Comparison of ENCODE assay signal across 22 cellular contexts in the genomic region with DNA sequence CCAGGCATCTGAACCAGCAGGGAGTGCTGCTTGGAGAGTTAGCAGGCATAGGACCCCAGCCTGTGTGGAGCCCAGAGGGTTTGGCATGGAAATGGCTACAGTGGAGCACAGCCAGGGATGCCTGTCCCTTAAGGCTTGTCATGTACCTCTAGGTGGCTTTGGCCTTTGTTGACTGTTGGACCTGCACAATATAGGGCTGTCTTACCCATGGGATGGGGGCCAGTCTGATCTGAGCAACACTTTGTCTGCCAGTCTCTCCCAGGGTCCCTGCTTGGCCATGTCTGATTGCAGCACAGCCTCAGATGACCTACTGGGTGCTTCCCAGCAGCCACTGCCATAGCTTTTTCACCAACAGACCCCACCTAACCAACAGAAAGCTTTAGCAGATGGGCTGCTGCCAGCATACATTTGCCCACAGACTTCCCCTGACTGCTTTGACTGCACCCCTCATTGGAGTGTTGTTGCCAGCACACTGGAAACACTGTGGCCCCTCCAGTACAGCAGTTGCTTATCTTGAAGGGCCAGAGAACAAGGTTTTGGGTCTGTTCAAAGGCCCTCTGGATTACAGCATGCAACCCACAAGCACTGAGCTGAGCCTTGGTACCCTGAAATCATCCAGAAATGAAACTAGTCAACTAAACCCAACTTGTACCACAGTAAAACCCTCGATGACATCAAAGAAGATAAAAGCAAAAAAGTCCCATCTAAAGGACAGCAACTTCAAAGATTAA. TPM values are rescaled to one million over a fixed set of nuclear protein-coding genes. Genes with fewer than 3 reads are reported as not detected.
DNase-seq lines count a peak whose midpoint lies in the region; ATAC-seq lines count a peak whose summit lies in the region.
"Had no signal": no experiment of that assay in that cellular context is flagged by ENCODE, and none has a peak within 500 bp of the region (broad histone marks: within the 10 kb centered on the region; RNA-seq: fewer than 3 reads in every experiment).

No MANE protein-coding gene starts in this region.

- peak; percentile 3 for DNase-seq in stimulated activated CD4-positive, alpha-beta T cell treated with anti-CD3 and anti-CD28 coated beads, Interleukin-15, amount 100 ng/mL, for 24 hours
- DNase-seq in stimulated activated CD4-positive, alpha-beta T cell treated with anti-CD3 and anti-CD28 coated beads, Interleukin-4, amount 100 ng/mL, for 24 hours, result no peak
- DNase-seq in OCI-M1 (lab: John Stamatoyannopoulos, UW) (peak; percentile 68), germinal center (ENCODE audit: low spot score) (no peak), NCI-H1048 (lab: John Stamatoyannopoulos, UW) (no peak), activated gamma-delta T cell (lab: John Stamatoyannopoulos, UW) (no peak)
- DNase-seq in activated naive CD8-positive, alpha-beta T cell treated with anti-CD3 and anti-CD28 coated beads, Interleukin-2, amount 10 ng/mL, durations not matched to agents 7 days and 5 days, result peak; percentile 30
- peak in 1 of 2 donors; percentile 46 for DNase-seq in stimulated activated naive CD8-positive, alpha-beta T cell treated with anti-CD3 and anti-CD28 coated beads, Interleukin-15, amount 100 ng/mL, for 72 hours
- DNase-seq: activated CD4-positive, alpha-beta T cell treated with anti-CD3 and anti-CD28 coated beads, Interleukin-2, amount 50 U/mL, for 1 hour; activated T-cell treated with anti-CD3 and anti-CD28 coated beads, Interleukin-2, amount 50 U/mL, for 48 hours; amniotic stem cell; cortex of kidney; EL; KBM-7; mammary epithelial cell; NCI-H1694 treated with DMSO at 0.1 percent for 48 hours; NCI-H2171 treated with DMSO at 0.1 percent for 48 hours; NCI-H526 treated with DMSO at 0.1 percent for 48 hours; stimulated activated CD4-positive, alpha-beta T cell treated with anti-CD3 and anti-CD28 coated beads, Interleukin-1b, Interleukin-23, amount 100 ng/mL, for 48 hours; stimulated activated naive B cell treated with anti-CD40 and anti-IgM and Interleukin-4, amounts not matched to agents 10 μg/mL and 1 μg/mL and 100 μg/mL, for 72 hours; tibial artery had no signal

- peak overlapping the region; percentile 90 for H3K27ac Mint-ChIP-seq in activated naive CD8-positive, alpha-beta T cell treated with anti-CD3 and anti-CD28 coated beads, Interleukin-2, amount 10 ng/mL, durations not matched to agents 7 days and 5 days
- H3K27ac Mint-ChIP-seq in stimulated activated naive CD8-positive, alpha-beta T cell treated with anti-CD3 and anti-CD28 coated beads, Interleukin-15, amount 100 ng/mL, for 72 hours, result peak overlapping the region in 1 of 2 donors; percentile 19
- H3K27ac Mint-ChIP-seq: stimulated activated naive B cell treated with anti-CD40 and anti-IgM and Interleukin-4, amounts not matched to agents 10 μg/mL and 1 μg/mL and 100 μg/mL, for 72 hours had no signal

- peaks cover 48% of the 10 kb centered on the region for H3K36me3 Mint-ChIP-seq in activated naive CD8-positive, alpha-beta T cell treated with anti-CD3 and anti-CD28 coated beads, Interleukin-2, amount 10 ng/mL, durations not matched to agents 7 days and 5 days

- POLR2A ChIA-PET in activated naive CD8-positive, alpha-beta T cell treated with anti-CD3 and anti-CD28 coated beads, Interleukin-2, amount 10 ng/mL, durations not matched to agents 7 days and 5 days (lab: Charles Lee), result interaction anchor here (0.5 to 1.5 kb wide), 2 partner anchors 14 to 22 kb away, joined by 3 to 4 read pairs; a partner anchor contains a TSS

- H3K27me3 Mint-ChIP-seq in activated naive CD8-positive, alpha-beta T cell treated with anti-CD3 and anti-CD28 coated beads, Interleukin-2, amount 10 ng/mL, durations not matched to agents 7 days and 5 days, result no peaks in the 10 kb centered on the region
- H3K27me3 Mint-ChIP-seq in stimulated activated naive CD8-positive, alpha-beta T cell treated with anti-CD3 and anti-CD28 coated beads, Interleukin-15, amount 100 ng/mL, for 72 hours, result no peaks in the 10 kb centered on the region
- H3K27me3 Mint-ChIP-seq: stimulated activated naive B cell treated with anti-CD40 and anti-IgM and Interleukin-4, amounts not matched to agents 10 μg/mL and 1 μg/mL and 100 μg/mL, for 72 hours had no signal

- H3K4me3 Mint-ChIP-seq in activated naive CD8-positive, alpha-beta T cell treated with anti-CD3 and anti-CD28 coated beads, Interleukin-2, amount 10 ng/mL, durations not matched to agents 7 days and 5 days, result peak overlapping the region; percentile 61
- peak overlapping the region; percentile 14 to 45 for H3K4me3 Mint-ChIP-seq in stimulated activated naive CD8-positive, alpha-beta T cell treated with anti-CD3 and anti-CD28 coated beads, Interleukin-15, amount 100 ng/mL, for 72 hours
- H3K4me3 Mint-ChIP-seq: CD14-positive monocyte; stimulated activated naive B cell treated with anti-CD40 and anti-IgM and Interleukin-4, amounts not matched to agents 10 μg/mL and 1 μg/mL and 100 μg/mL, for 72 hours had no signal

- peak; percentile 87 for ATAC-seq in activated naive CD8-positive, alpha-beta T cell treated with anti-CD3 and anti-CD28 coated beads, Interleukin-2, amount 10 ng/mL, durations not matched to agents 7 days and 5 days (ENCODE audit: low read depth)
- ATAC-seq in stimulated activated naive CD8-positive, alpha-beta T cell treated with anti-CD3 and anti-CD28 coated beads, Interleukin-15, amount 100 ng/mL, for 72 hours, result peak; percentile 97
- ATAC-seq: stimulated activated naive B cell treated with anti-CD40 and anti-IgM and Interleukin-4, amounts not matched to agents 10 μg/mL and 1 μg/mL and 100 μg/mL, for 72 hours had no signal

- peaks cover 12% of the 10 kb centered on the region for H3K9me3 Mint-ChIP-seq in activated naive CD8-positive, alpha-beta T cell treated with anti-CD3 and anti-CD28 coated beads, Interleukin-2, amount 10 ng/mL, durations not matched to agents 7 days and 5 days
- peaks cover 11 to 15% of the 10 kb centered on the region in 2 donors for H3K9me3 Mint-ChIP-seq in stimulated activated naive CD8-positive, alpha-beta T cell treated with anti-CD3 and anti-CD28 coated beads, Interleukin-15, amount 100 ng/mL, for 72 hours

- peaks cover 19% of the 10 kb centered on the region for H3K4me1 Mint-ChIP-seq in activated naive CD8-positive, alpha-beta T cell treated with anti-CD3 and anti-CD28 coated beads, Interleukin-2, amount 10 ng/mL, durations not matched to agents 7 days and 5 days
- peaks cover 41% of the 10 kb centered on the region for H3K4me1 Mint-ChIP-seq in stimulated activated naive CD8-positive, alpha-beta T cell treated with anti-CD3 and anti-CD28 coated beads, Interleukin-15, amount 100 ng/mL, for 72 hours
- H3K4me1 Mint-ChIP-seq: CD14-positive monocyte had no signal

RNA-seq across cellular contexts. Expression of a gene that starts 22.1 kb away (rescaled TPM):
- total RNA-seq in activated naive CD8-positive, alpha-beta T cell treated with anti-CD3 and anti-CD28 coated beads, Interleukin-2, amount 10 ng/mL, durations not matched to agents 7 days and 5 days, result 10 to 100 TPM; 20.2 to 23.2 TPM

RNA-seq across cellular contexts. Expression of a gene that starts 22.2 kb away (rescaled TPM):
- total RNA-seq in activated naive CD8-positive, alpha-beta T cell treated with anti-CD3 and anti-CD28 coated beads, Interleukin-2, amount 10 ng/mL, durations not matched to agents 7 days and 5 days, result 10 to 100 TPM; 57.5 to 59.3 TPM

Comparison
In these comparisons a context has a peak if more than half of its experiments do, and no peak if none do; other contexts are left out.
1. DNase-seq: peak in stimulated activated CD4-positive, alpha-beta T cell treated with anti-CD3 and anti-CD28 coated beads, Interleukin-15, amount 100 ng/mL, for 24 hours (single experiment), OCI-M1 (single experiment) and activated naive CD8-positive, alpha-beta T cell treated with anti-CD3 and anti-CD28 coated beads, Interleukin-2, amount 10 ng/mL, durations not matched to agents 7 days and 5 days (single experiment); none in stimulated activated CD4-positive, alpha-beta T cell treated with anti-CD3 and anti-CD28 coated beads, Interleukin-4, amount 100 ng/mL, for 24 hours (single experiment), germinal center (single experiment), NCI-H1048 (single experiment) and activated gamma-delta T cell (single experiment).